In genomic region chr4:2891294-2891693, GRCh38 we compare ENCODE assay signal across 10 cellular contexts. TPM values are rescaled to one million over a fixed set of nuclear protein-coding genes. Genes with fewer than 3 reads are reported as not detected.
DNase-seq lines count a peak whose midpoint lies in the region; ATAC-seq, FAIRE-seq and TF ChIP-seq lines count a peak whose summit lies in the region.
"Had no signal": no experiment of that assay in that cellular context is flagged by ENCODE, and none has a peak within 500 bp of the region (broad histone marks: within the 10 kb centered on the region; RNA-seq: fewer than 3 reads in every experiment).

No MANE protein-coding gene starts in this region.

- intact Hi-C loops in activated CD8-positive, alpha-beta T cell treated with anti-CD3 and anti-CD28 coated beads for 36 hours (cut with micrococcal nuclease): no loop called here
- intact Hi-C loops in ovary (cut with DNase I): no loop called here
- intact Hi-C loops in body of pancreas (cut with DNase I): no loop called here

- H3K4me3 Mint-ChIP-seq in activated CD8-positive, alpha-beta T cell treated with anti-CD3 and anti-CD28 coated beads for 36 hours: no peak overlapping the region

- no peak for TF ChIP-seq CTCF in activated CD8-positive, alpha-beta T cell treated with anti-CD3 and anti-CD28 coated beads for 36 hours (IDR thresholded peaks at IDR 0.05)
- TF ChIP-seq CTCF in ovary (IDR thresholded peaks at IDR 0.05) (no peak), body of pancreas (IDR thresholded peaks at IDR 0.05) (no peak)

- no peaks in the 10 kb centered on the region for H3K9me3 Mint-ChIP-seq in activated CD8-positive, alpha-beta T cell treated with anti-CD3 and anti-CD28 coated beads for 36 hours

- no peak overlapping the region for H3K9ac ChIP-seq in GM23248

- H3K27ac ChIP-seq in GM23248 (peak overlapping the region; percentile 9; the same call in 1 of the 2 replicates), small intestine (ENCODE audit: low read depth in 1 of 2, low read length in 1 of 2) (no peak overlapping the region), ovary (no peak overlapping the region), body of pancreas (no peak overlapping the region)
- H3K27ac ChIP-seq: neutrophil had no signal

- 63 to 73% methylated on average over 5 of the region's 5 CpGs for WGBS in GM23248 (ENCODE audit: low coverage in 1 of 2, low lambda C conversion rate in 2 of 2, missing lambda C conversion rate in 2 of 2), 2 experiments
- WGBS in small intestine, 3 donors: 14 to 55% (median 33%) methylated on average over 5 of the region's 5 CpGs
- 64 to 69% (median 69%) methylated on average over 5 of the region's 5 CpGs for WGBS in ovary, 3 donors
- WGBS in body of pancreas, 2 donors: 78 to 90% methylated on average over 5 of the region's 5 CpGs

- CTCF ChIA-PET in activated CD8-positive, alpha-beta T cell treated with anti-CD3 and anti-CD28 coated beads for 36 hours (lab: Charles Lee): interaction anchor here (0.7 kb wide), 1 partner anchor 127 kb away, joined by 3 read pairs; no protein-coding TSS in a partner anchor

- no peak for FAIRE-seq in small intestine (lab: Jason Lieb, UNC)

- H3K27me3 ChIP-seq in GM23248 (replicated peaks; ENCODE audit: insufficient read depth) (no peaks in the 10 kb centered on the region), small intestine (ENCODE audit: control insufficient read depth in 2 of 2, insufficient read depth in 2 of 2, low read length in 2 of 2) (no peaks in the 10 kb centered on the region), ovary (no peaks in the 10 kb centered on the region), body of pancreas (no peaks in the 10 kb centered on the region)
- H3K27me3 ChIP-seq: heart right ventricle, neutrophil had no signal

- DNase-seq in GM23248: peak; percentile 73
- DNase-seq in activated CD8-positive, alpha-beta T cell treated with anti-CD3 and anti-CD28 coated beads for 36 hours: no peak
- DNase-seq in fibroblast of the conjunctiva (ENCODE audit: low read depth): peak; percentile 51
- DNase-seq in small intestine: peak; percentile 59
- DNase-seq in ovary: no peak
- no peak for DNase-seq in NCI-H69 (lab: John Stamatoyannopoulos, UW)
- no peak for DNase-seq in body of pancreas
- DNase-seq: amygdala, heart right ventricle had no signal

- H3K36me3 ChIP-seq in GM23248 (ENCODE audit: low read depth) (peaks cover 13% of the 10 kb centered on the region), small intestine (ENCODE audit: control insufficient read depth in 2 of 2, insufficient read depth in 2 of 2, low read length in 2 of 2) (peaks cover 7 to 9% of the 10 kb centered on the region in 2 donors), ovary (peaks cover 3% of the 10 kb centered on the region), body of pancreas (replicated peaks in 1 of 2; ENCODE audit: insufficient read depth in 1 of 2, low read depth in 2 of 2) (peaks cover 0 to 8% of the 10 kb centered on the region in 2 donors)

- no peaks in the 10 kb centered on the region for H4K20me1 ChIP-seq in GM23248 (ENCODE audit: insufficient read depth)

- H3K9me3 ChIP-seq in GM23248 (ENCODE audit: low read depth) (no peaks in the 10 kb centered on the region), small intestine (ENCODE audit: control insufficient read depth, low read depth) (no peaks in the 10 kb centered on the region), ovary (no peaks in the 10 kb centered on the region), body of pancreas (no peaks in the 10 kb centered on the region)
- H3K9me3 ChIP-seq: heart right ventricle, neutrophil had no signal

- peaks cover 2% of the 10 kb centered on the region for H3K4me1 Mint-ChIP-seq in activated CD8-positive, alpha-beta T cell treated with anti-CD3 and anti-CD28 coated beads for 36 hours (ENCODE audit: low read depth)

- no peaks in the 10 kb centered on the region for H3K9me2 ChIP-seq in GM23248 (ENCODE audit: insufficient read depth)

- H3K4me1 ChIP-seq in GM23248 (ENCODE audit: insufficient read depth) (peaks cover 15% of the 10 kb centered on the region), small intestine (ENCODE audit: control insufficient read depth in 2 of 2, insufficient read depth in 1 of 2, low read depth in 1 of 2, low read length in 1 of 2) (no peaks in the 10 kb centered on the region), ovary (ENCODE audit: insufficient read depth) (peaks cover 2% of the 10 kb centered on the region), body of pancreas (no peaks in the 10 kb centered on the region)

- peak overlapping the region; percentile 2 for H3K4me2 ChIP-seq in GM23248 (ENCODE audit: unreplicated experiment)

- peaks cover 21% of the 10 kb centered on the region for H3K36me3 Mint-ChIP-seq in activated CD8-positive, alpha-beta T cell treated with anti-CD3 and anti-CD28 coated beads for 36 hours (ENCODE audit: low read depth)

- peaks cover 97% of the 10 kb centered on the region for H3K79me2 ChIP-seq in GM23248 (ENCODE audit: insufficient read depth)

- TF ChIP-seq EP300 in ovary (IDR thresholded peaks at IDR 0.05): no peak

- H3K4me3 ChIP-seq in GM23248 (no peak overlapping the region), small intestine (ENCODE audit: low read depth in 1 of 2, low read length in 2 of 2) (no peak overlapping the region), ovary (no peak overlapping the region), body of pancreas (no peak overlapping the region)
- H3K4me3 ChIP-seq: heart right ventricle had no signal

- H2AFZ ChIP-seq in GM23248: no peak overlapping the region

- TF ChIP-seq POLR2A in ovary (IDR thresholded peaks at IDR 0.05) (no peak), body of pancreas (IDR thresholded peaks at IDR 0.05) (no peak)

- no peaks in the 10 kb centered on the region for H3K27me3 Mint-ChIP-seq in activated CD8-positive, alpha-beta T cell treated with anti-CD3 and anti-CD28 coated beads for 36 hours

- in situ Hi-C loops in GM23248 (cut with MboI): no loop called here

- H3F3A ChIP-seq in GM23248 (ENCODE audit: insufficient read depth): peaks cover 8% of the 10 kb centered on the region

- no peak for ATAC-seq in activated CD8-positive, alpha-beta T cell treated with anti-CD3 and anti-CD28 coated beads for 36 hours
- no peak for ATAC-seq in body of pancreas

- POLR2A ChIA-PET in activated CD8-positive, alpha-beta T cell treated with anti-CD3 and anti-CD28 coated beads for 36 hours (lab: Charles Lee): no interaction called here

- peak overlapping the region; percentile 44 for H3K27ac Mint-ChIP-seq in activated CD8-positive, alpha-beta T cell treated with anti-CD3 and anti-CD28 coated beads for 36 hours

RNA-seq across cellular contexts. Expression of gene ADD1, which starts 47.6 kb away (rescaled TPM):
- 188 and 219 TPM in 2 replicates for total RNA-seq in GM23248 (2014; rRNA removed; shearing (Covaris generic))
- 175 and 181 TPM in 2 replicates for polyA plus RNA-seq in GM23248 (2016; fragmentation: Nextera tagmentation; extraction: Ambion mirVana)
- 100 to 1,000 TPM; 149 to 154 TPM for total RNA-seq in activated CD8-positive, alpha-beta T cell treated with anti-CD3 and anti-CD28 coated beads for 36 hours
- polyA plus RNA-seq in small intestine: 100 to 1,000 TPM; 158 to 262 (median 180) TPM
- total RNA-seq in ovary: 100 to 1,000 TPM; 166 to 447 (median 389) TPM
- polyA plus RNA-seq in ovary: 100 to 1,000 TPM; 203 to 365 TPM
- total RNA-seq in body of pancreas: 100 to 1,000 TPM in 1 of 2 donors, 10 to 100 TPM in 1; 84.1 to 266 TPM

Comparison
In these comparisons a context has a peak if more than half of its experiments do, and no peak if none do; other contexts are left out.
1. DNase-seq: peak in GM23248 (single experiment), fibroblast of the conjunctiva (single experiment) and small intestine (single experiment); none in activated CD8-positive, alpha-beta T cell treated with anti-CD3 and anti-CD28 coated beads for 36 hours (single experiment), ovary (0 of 5), NCI-H69 (single experiment) and body of pancreas (0 of 4).